ENCODE assay signal across 8 cellular contexts in genomic region chr10:26857991-26858706, GRCh38. TPM values are rescaled to one million over a fixed set of nuclear protein-coding genes. Genes with fewer than 3 reads are reported as not detected.
DNase-seq lines count a peak whose midpoint lies in the region; ATAC-seq and TF ChIP-seq lines count a peak whose summit lies in the region.

No MANE protein-coding gene starts in this region.

- DNase-seq in cardiac muscle cell (ENCODE audit: low read depth in 1 of 2, low spot score in 1 of 2), result peak in 1 of 2 donors; percentile 12
- DNase-seq in cardiac septum (ENCODE audit: low spot score), result no peak
- no peak for DNase-seq in activated naive CD8-positive, alpha-beta T cell treated with anti-CD3 and anti-CD28 coated beads, Interleukin-2, amount 50 U/mL, for 24 hours
- peak; percentile 59 for DNase-seq in myocyte (ENCODE audit: low read depth)
- DNase-seq in NCI-H345 (lab: John Stamatoyannopoulos, UW), result no peak
- no peak for DNase-seq in NCI-H146 (lab: John Stamatoyannopoulos, UW)
- DNase-seq in NCI-H2107 (lab: John Stamatoyannopoulos, UW), result no peak

- peaks cover 3% of the 10 kb centered on the region for H3K36me3 Mint-ChIP-seq in activated naive CD8-positive, alpha-beta T cell treated with anti-CD3 and anti-CD28 coated beads, Interleukin-2, amount 50 U/mL, for 24 hours (ENCODE audit: low read depth)

- peak overlapping the region; percentile 94 for H3K27ac ChIP-seq in cardiac muscle cell

- peak overlapping the region; percentile 99 for H3K4me3 Mint-ChIP-seq in activated naive CD8-positive, alpha-beta T cell treated with anti-CD3 and anti-CD28 coated beads, Interleukin-2, amount 50 U/mL, for 24 hours

- no peaks in the 10 kb centered on the region for H3K36me3 ChIP-seq in cardiac muscle cell

- H3K27me3 Mint-ChIP-seq in activated naive CD8-positive, alpha-beta T cell treated with anti-CD3 and anti-CD28 coated beads, Interleukin-2, amount 50 U/mL, for 24 hours, result peaks cover 1% of the 10 kb centered on the region

- H3K27ac Mint-ChIP-seq in activated naive CD8-positive, alpha-beta T cell treated with anti-CD3 and anti-CD28 coated beads, Interleukin-2, amount 50 U/mL, for 24 hours, result peak overlapping the region; percentile 75

- H3K4me3 ChIP-seq in cardiac muscle cell, result peak overlapping the region; percentile 94

- ATAC-seq in HG03097 (IDR thresholded peaks at IDR 0.05; ENCODE audit: low FRiP score, unreplicated experiment), result peak; percentile 20
- ATAC-seq in activated naive CD8-positive, alpha-beta T cell treated with anti-CD3 and anti-CD28 coated beads, Interleukin-2, amount 50 U/mL, for 24 hours, result no peak

- peaks cover 26% of the 10 kb centered on the region for H3K4me1 ChIP-seq in cardiac muscle cell (ENCODE audit: low read depth)

- H3K4me1 Mint-ChIP-seq in activated naive CD8-positive, alpha-beta T cell treated with anti-CD3 and anti-CD28 coated beads, Interleukin-2, amount 50 U/mL, for 24 hours, result peaks cover 57% of the 10 kb centered on the region

- intact Hi-C loops in cardiac septum (cut with DNase I), result no loop called here

- TF ChIP-seq CTCF in cardiac muscle cell (IDR thresholded peaks at IDR 0.05; ENCODE audit: low read depth, low read length), result no peak

- peaks cover 3% of the 10 kb centered on the region for H3K9me3 Mint-ChIP-seq in activated naive CD8-positive, alpha-beta T cell treated with anti-CD3 and anti-CD28 coated beads, Interleukin-2, amount 50 U/mL, for 24 hours

- H3K9me3 ChIP-seq in cardiac muscle cell (ENCODE audit: low read depth), result no peaks in the 10 kb centered on the region

- H3K27me3 ChIP-seq in cardiac muscle cell, result no peaks in the 10 kb centered on the region

RNA-seq across cellular contexts. Expression of gene ABI1, which starts 2.6 kb away (rescaled TPM):
- total RNA-seq in cardiac muscle cell (38.0 and 38.7 TPM in 2 replicates), cardiac septum (33.8 TPM), myocyte (43.1 and 62.9 TPM in 2 replicates)
- polyA plus RNA-seq in cardiac muscle cell, result 36.8 and 56.4 TPM in 2 replicates
- 28.9 TPM for polyA plus RNA-seq in myocyte (2012)
